ENCODE assay signal across 9 cellular contexts in genomic region chr1:15408890-15409399, GRCh38. TPM values are rescaled to one million over a fixed set of nuclear protein-coding genes. Genes with fewer than 3 reads are reported as not detected.
DNase-seq lines count a peak whose midpoint lies in the region; ATAC-seq, FAIRE-seq and TF ChIP-seq lines count a peak whose summit lies in the region.
"Had no signal": no experiment of that assay in that cellular context is flagged by ENCODE, and none has a peak within 500 bp of the region (broad histone marks: within the 10 kb centered on the region; RNA-seq: fewer than 3 reads in every experiment).

No MANE protein-coding gene starts in this region.

- H4K5ac ChIP-seq in mesendoderm (ENCODE audit: low read length): no peak overlapping the region

- H3K4me3 ChIP-seq in heart right ventricle: peak overlapping the region; percentile 70 to 94 (median 84)
- H3K4me3 ChIP-seq in K562: peak overlapping the region; percentile 87
- peak overlapping the region; percentile 19 for H3K4me3 ChIP-seq in mesendoderm (ENCODE audit: low read length)
- H3K4me3 ChIP-seq in upper lobe of right lung: peak overlapping the region; percentile 68

- peaks cover 9% of the 10 kb centered on the region for H4K20me1 ChIP-seq in K562 (replicated peaks; ENCODE audit: control insufficient read depth, insufficient read depth, low read length)

- TF ChIP-seq RAD21 in K562 (CRISPR knock-in tag; conservative IDR thresholded peaks at IDR 0.05 in 1 of 2, IDR thresholded peaks at IDR 0.05 in 1 of 2): no peak

- H3K4ac ChIP-seq in mesendoderm (ENCODE audit: low read depth, low read length): no peak overlapping the region

- POLR2A ChIA-PET in K562 (lab: Yijun Ruan, JAX): interaction anchor here (1.3 kb wide), 1 partner anchor 11 kb away, joined by 5 read pairs; no protein-coding TSS in a partner anchor

- intact Hi-C loops in heart right ventricle (cut with DNase I) (loop anchor here in 1 of 10 donors (5.0 kb wide), 1 partner anchor 67 kb away; no protein-coding TSS in a partner anchor), left ventricle myocardium superior (cut with micrococcal nuclease) (no loop called here), K562 (cut with micrococcal nuclease) (no loop called here), upper lobe of right lung (cut with DNase I) (no loop called here)

- no peak overlapping the region for H3K18ac ChIP-seq in mesendoderm (ENCODE audit: low read length)

- H2AFZ ChIP-seq in K562 (ENCODE audit: low read depth, low read length): peak overlapping the region; percentile 84

- H3K36me3 ChIP-seq in heart right ventricle (peaks cover 0 to 12% (median 0%) of the 10 kb centered on the region in 9 donors), K562 (ENCODE audit: control insufficient read depth, insufficient read depth, low read length) (peaks cover 13% of the 10 kb centered on the region; the same call in 1 of the 3 replicates), mesendoderm (ENCODE audit: control insufficient read depth, insufficient read depth, low read length) (no peaks in the 10 kb centered on the region), upper lobe of right lung (no peaks in the 10 kb centered on the region)

- H3K27ac ChIP-seq in heart right ventricle: peak overlapping the region in 6 of 10 donors; percentile 50 to 96 (median 82)
- no peak overlapping the region for H3K27ac ChIP-seq in K562 (ENCODE audit: extremely low read depth, low read depth, low read length)
- H3K27ac ChIP-seq in mesendoderm (ENCODE audit: low read depth, low read length): no peak overlapping the region
- peak overlapping the region; percentile 68 for H3K27ac ChIP-seq in upper lobe of right lung

- H2AK5ac ChIP-seq in mesendoderm (ENCODE audit: low read length): no peak overlapping the region

- H3K9me3 ChIP-seq in heart right ventricle (no peaks in the 10 kb centered on the region), K562 (replicated peaks; ENCODE audit: control insufficient read depth, insufficient read depth, low read depth, low read length) (no peaks in the 10 kb centered on the region), upper lobe of right lung (no peaks in the 10 kb centered on the region)

- CTCF ChIA-PET in K562 (lab: Yijun Ruan, JAX; ENCODE audit: low intra/inter-chr PET ratio): no interaction called here

- peak; percentile 54 for FAIRE-seq in K562 (lab: Jason Lieb, UNC)

- H2BK120ac ChIP-seq in mesendoderm (ENCODE audit: low read depth, low read length): no peak overlapping the region

- peaks cover 5% of the 10 kb centered on the region for H3K79me1 ChIP-seq in mesendoderm (ENCODE audit: low read length)

- H3K4me2 ChIP-seq in K562 (ENCODE audit: insufficient read depth, low read length) (peak overlapping the region; percentile 82), mesendoderm (ENCODE audit: low read length) (peak overlapping the region; percentile 66)

- no peak overlapping the region for H3K23ac ChIP-seq in mesendoderm (ENCODE audit: low read length)

- no peak for TF ChIP-seq POLR2A in K562 (conservative IDR thresholded peaks at IDR 0.05)

- H3K79me2 ChIP-seq in K562 (ENCODE audit: control insufficient read depth, insufficient read depth, low read length) (peaks cover 29% of the 10 kb centered on the region), mesendoderm (ENCODE audit: control insufficient read depth, insufficient read depth, low read length) (no peaks in the 10 kb centered on the region)

- peak overlapping the region; percentile 64 to 95; a peak in 3 of 4 replicates for H3K9ac ChIP-seq in K562 (ENCODE audit: insufficient read depth in 1 of 2, low read depth in 2 of 2, low read length in 2 of 2)
- peak overlapping the region; percentile 63 for H3K9ac ChIP-seq in mesendoderm (ENCODE audit: low read length)

- BruUV-seq in K562 (replicated peaks; lab: Mats Ljungman, UMichigan): no TSS peak

- in situ Hi-C loops in K562 (cut with MboI): no loop called here

- no peak for TF ChIP-seq CTCF in heart right ventricle (IDR thresholded peaks at IDR 0.05)
- TF ChIP-seq CTCF in K562 (IDR thresholded peaks at IDR 0.05 in 2 of 3, conservative IDR thresholded peaks at IDR 0.05 in 1 of 3; ENCODE audit: insufficient read depth in 2 of 3, low read depth in 1 of 3, low read length in 3 of 3): no peak
- no peak for TF ChIP-seq CTCF in upper lobe of right lung (IDR thresholded peaks at IDR 0.05)

- no peak overlapping the region for H2BK5ac ChIP-seq in mesendoderm (ENCODE audit: low read length)

- no peaks in the 10 kb centered on the region for H3K9me1 ChIP-seq in K562 (ENCODE audit: control insufficient read depth, insufficient read depth, low read length)

- ATAC-seq in heart right ventricle: no peak
- no peak for ATAC-seq in left ventricle myocardium superior
- no peak; the same call in 2 of the 3 replicates for ATAC-seq in K562
- no peak for ATAC-seq in upper lobe of right lung

- DNase-seq in heart right ventricle (no peak), left ventricle myocardium superior (no peak), K562 (ENCODE audit: extremely low read depth in 1 of 4, low spot score in 3 of 4) (no peak), mesendoderm (peak; percentile 53), upper lobe of right lung (no peak), HT-29 (ENCODE audit: low spot score) (no peak), mucosa of gallbladder (ENCODE audit: low spot score) (no peak)
- no peak for DNase-seq in activated CD4-positive, alpha-beta T cell treated with anti-CD3 and anti-CD28 coated beads for 1 hour

- TF ChIP-seq EP300 in K562 (IDR thresholded peaks at IDR 0.05; ENCODE audit: low read length): no peak

- no peak overlapping the region for H2BK15ac ChIP-seq in mesendoderm (replicated peaks; ENCODE audit: low read depth)

- peak overlapping the region; percentile 91 for H3K56ac ChIP-seq in mesendoderm (ENCODE audit: low read length)

- no peak overlapping the region for H4K8ac ChIP-seq in mesendoderm (ENCODE audit: low read depth, low read length)

- no peaks in the 10 kb centered on the region for H3K27me3 ChIP-seq in heart right ventricle
- peaks cover 3 to 14% of the 10 kb centered on the region in 2 experiments; a peak in 4 of 5 replicates for H3K27me3 ChIP-seq in K562 (ENCODE audit: control insufficient read depth in 2 of 2, insufficient read depth in 2 of 2, low read length in 2 of 2)
- peaks cover 2% of the 10 kb centered on the region for H3K27me3 ChIP-seq in mesendoderm (ENCODE audit: insufficient read depth, low read length, poor library complexity)
- H3K27me3 ChIP-seq in upper lobe of right lung: no peaks in the 10 kb centered on the region

- WGBS in heart right ventricle, 2 donors: 39 to 43% methylated on average over 14 of the region's 14 CpGs
- WGBS in K562 (ENCODE audit: insufficient coverage, low coverage, missing lambda C conversion rate): 11% methylated on average over 14 of the region's 14 CpGs
- no CpG with 5 or more reads among the region's 14 CpGs for WGBS in mesendoderm (ENCODE audit: extremely low coverage, insufficient coverage, low lambda C conversion rate)

- H3K4me1 ChIP-seq in heart right ventricle: peaks cover 7 to 52% (median 38%) of the 10 kb centered on the region in 9 donors
- H3K4me1 ChIP-seq in K562 (replicated peaks in 1 of 2; ENCODE audit: control insufficient read depth in 2 of 2, insufficient read depth in 2 of 2, low read length in 2 of 2): peaks cover 21 to 44% of the 10 kb centered on the region in 2 experiments; a peak in 4 of 5 replicates
- H3K4me1 ChIP-seq in mesendoderm (ENCODE audit: control insufficient read depth, low read depth, low read length): peaks cover 14% of the 10 kb centered on the region
- H3K4me1 ChIP-seq in upper lobe of right lung: peaks cover 11% of the 10 kb centered on the region

RNA-seq across cellular contexts. Expression of gene EFHD2, which starts 0.7 kb away (rescaled TPM):
- 10 to 100 TPM in 9 of 10 donors, 1 to 10 TPM in 1; 9.4 to 32.1 (median 13.5) TPM for total RNA-seq in heart right ventricle
- 10 to 100 TPM; 20.1 to 20.2 TPM for polyA plus RNA-seq in heart right ventricle
- 12.6 TPM for total RNA-seq in left ventricle myocardium superior
- total RNA-seq in K562 (2011; cell fraction: chromatin; rRNA removed; ENCODE audit: low replicate concordance): 5.8 and 18.8 TPM in 2 replicates
- total RNA-seq in K562 (2011; cell fraction: nucleolus; rRNA removed): 14.5 and 18.0 TPM in 2 replicates
- 10.8 and 14.2 TPM in 2 replicates for total RNA-seq in K562 (2011; cell fraction: nucleoplasm; rRNA removed)
- 53.6 and 62.9 TPM in 2 replicates for total RNA-seq in K562 (2014; rRNA removed)
- 8.6 and 8.8 TPM in 2 replicates for total RNA-seq in K562 (2014; rRNA removed; fragmentation: Illumina TruSeq; extraction: Trizol)
- 25.2 and 27.9 TPM in 2 replicates for total RNA-seq in K562 (2015; rRNA removed; fragmentation: Illumina TruSeq; extraction: Trizol)
- total RNA-seq in K562 (2021): 64.3 and 70.0 TPM in 2 replicates
- polyA plus RNA-seq in K562 (2011; rRNA removed): 19.7 and 22.8 TPM in 2 replicates
- polyA plus RNA-seq in K562 (2011; cell fraction: cytosol; rRNA removed): 25.0 and 52.4 TPM in 2 replicates
- polyA plus RNA-seq in K562 (2011; cell fraction: nucleus; rRNA removed): 15.0 and 24.5 TPM in 2 replicates
- 38.1 and 44.7 TPM in 2 replicates for polyA plus RNA-seq in K562 (2012)
- 26.1 and 40.7 TPM in 2 replicates for polyA plus RNA-seq in K562 (2014; fragmentation: Illumina TruSeq; extraction: Trizol)
- polyA plus RNA-seq in K562 (2014; fragmentation: Nextera tagmentation; extraction: Ambion mirVana): 1 to 10 TPM; 1.7 to 1.8 TPM
- 62.3 and 73.5 TPM in 2 replicates for polyA plus RNA-seq in K562 (2014; rRNA removed)
- polyA minus RNA-seq in K562 (2011; rRNA and poly(A)+ RNA removed): 5.5 and 6.9 TPM in 2 replicates
- polyA minus RNA-seq in K562 (2011; cell fraction: cytosol; rRNA and poly(A)+ RNA removed): 16.4 and 20.5 TPM in 2 replicates
- 4.4 and 5.1 TPM in 2 replicates for polyA minus RNA-seq in K562 (2011; cell fraction: nucleus; rRNA and poly(A)+ RNA removed)
- polyA plus RNA-seq in mesendoderm (2013, experiment 1 of 2): 9.0 TPM
- 9.2 TPM for polyA plus RNA-seq in mesendoderm (2013, experiment 2 of 2)
- 64.3 TPM for total RNA-seq in upper lobe of right lung
- total RNA-seq in HT-29 (2014; rRNA removed; shearing (Covaris generic)): 193 and 199 TPM in 2 replicates
- total RNA-seq in mucosa of gallbladder: 108 TPM

RNA-seq across cellular contexts. Expression of gene CTRC, which starts 29.3 kb away (rescaled TPM):
- total RNA-seq in heart right ventricle (1 to 10 TPM in 3 of 10 donors, under 1 TPM in 4, not detected in 3; 0.42 to 1.6 (median 0.93) TPM), left ventricle myocardium superior (not detected), K562 (2014; rRNA removed) (not detected in 2 replicates), K562 (2014; rRNA removed; fragmentation: Illumina TruSeq; extraction: Trizol) (not detected in 2 replicates), K562 (2015; rRNA removed; fragmentation: Illumina TruSeq; extraction: Trizol) (not detected in 2 replicates), K562 (2021) (0.84 and 1.2 TPM in 2 replicates), upper lobe of right lung (0.23 TPM), mucosa of gallbladder (5.3 TPM)
- polyA plus RNA-seq in heart right ventricle (under 1 TPM in 1 of 2 donors, not detected in 1; 0.41 TPM), K562 (2011; rRNA removed) (not detected in 2 replicates), K562 (2014; fragmentation: Illumina TruSeq; extraction: Trizol) (not detected in 2 replicates), K562 (2014; fragmentation: Nextera tagmentation; extraction: Ambion mirVana) (not detected), K562 (2014; rRNA removed) (not detected in 2 replicates)
- total RNA-seq in K562 (2011; cell fraction: chromatin; rRNA removed; ENCODE audit: low replicate concordance): not detected in 2 replicates
- total RNA-seq in K562 (2011; cell fraction: nucleolus; rRNA removed): not detected in 2 replicates
- not detected in 2 replicates for total RNA-seq in K562 (2011; cell fraction: nucleoplasm; rRNA removed)
- polyA plus RNA-seq in K562 (2011; cell fraction: cytosol; rRNA removed): not detected in 2 replicates
- not detected in 2 replicates for polyA plus RNA-seq in K562 (2011; cell fraction: nucleus; rRNA removed)
- polyA plus RNA-seq in K562 (2012): 0.03 and 0.12 TPM in 2 replicates
- not detected in 2 replicates for polyA minus RNA-seq in K562 (2011; rRNA and poly(A)+ RNA removed)
- not detected in 2 replicates for polyA minus RNA-seq in K562 (2011; cell fraction: cytosol; rRNA and poly(A)+ RNA removed)
- polyA minus RNA-seq in K562 (2011; cell fraction: nucleus; rRNA and poly(A)+ RNA removed): not detected in 2 replicates
- not detected for polyA plus RNA-seq in mesendoderm (2013, experiment 1 of 2)
- polyA plus RNA-seq in mesendoderm (2013, experiment 2 of 2): not detected
- total RNA-seq in HT-29 (2014; rRNA removed; shearing (Covaris generic)): not detected in 2 replicates

RNA-seq across cellular contexts. Expression of gene CELA2A, which starts 47.6 kb away (rescaled TPM):
- 1 to 10 TPM in 5 of 10 donors, under 1 TPM in 2, not detected in 3; 0.85 to 1.6 (median 1.2) TPM for total RNA-seq in heart right ventricle
- under 1 TPM in 1 of 2 donors, not detected in 1; 0.09 TPM for polyA plus RNA-seq in heart right ventricle
- total RNA-seq in left ventricle myocardium superior: not detected
- not detected in 2 replicates for total RNA-seq in K562 (2011; cell fraction: chromatin; rRNA removed; ENCODE audit: low replicate concordance)
- not detected in 2 replicates for total RNA-seq in K562 (2011; cell fraction: nucleolus; rRNA removed)
- not detected in 2 replicates for total RNA-seq in K562 (2011; cell fraction: nucleoplasm; rRNA removed)
- total RNA-seq in K562 (2014; rRNA removed): not detected in 2 replicates
- total RNA-seq in K562 (2014; rRNA removed; fragmentation: Illumina TruSeq; extraction: Trizol): not detected in 2 replicates
- total RNA-seq in K562 (2015; rRNA removed; fragmentation: Illumina TruSeq; extraction: Trizol): not detected in 2 replicates
- total RNA-seq in K562 (2021): 0.47 and 0.62 TPM in 2 replicates
- not detected in 2 replicates for polyA plus RNA-seq in K562 (2011; rRNA removed)
- not detected in 2 replicates for polyA plus RNA-seq in K562 (2011; cell fraction: cytosol; rRNA removed)
- 0.17 TPM in 1 of 2 replicates, not detected in the other for polyA plus RNA-seq in K562 (2011; cell fraction: nucleus; rRNA removed)
- 0.30 TPM in 1 of 2 replicates, not detected in the other for polyA plus RNA-seq in K562 (2012)
- polyA plus RNA-seq in K562 (2014; fragmentation: Illumina TruSeq; extraction: Trizol): not detected in 2 replicates
- polyA plus RNA-seq in K562 (2014; fragmentation: Nextera tagmentation; extraction: Ambion mirVana): not detected
- not detected in 2 replicates for polyA plus RNA-seq in K562 (2014; rRNA removed)
- not detected in 2 replicates for polyA minus RNA-seq in K562 (2011; rRNA and poly(A)+ RNA removed)
- not detected in 2 replicates for polyA minus RNA-seq in K562 (2011; cell fraction: cytosol; rRNA and poly(A)+ RNA removed)
- not detected in 2 replicates for polyA minus RNA-seq in K562 (2011; cell fraction: nucleus; rRNA and poly(A)+ RNA removed)
- polyA plus RNA-seq in mesendoderm (2013, experiment 1 of 2): not detected
- polyA plus RNA-seq in mesendoderm (2013, experiment 2 of 2): not detected
- total RNA-seq in upper lobe of right lung: not detected
- total RNA-seq in HT-29 (2014; rRNA removed; shearing (Covaris generic)): not detected in 2 replicates
- 1.8 TPM for total RNA-seq in mucosa of gallbladder
- total RNA-seq: RPMI7951 had no signal

Comparison
In these comparisons a context has a peak if more than half of its experiments do, and no peak if none do; other contexts are left out.
1. H3K27ac ChIP-seq: peak in heart right ventricle (6 of 10) and upper lobe of right lung (single experiment); none in K562 (single experiment) and mesendoderm (single experiment).
2. H3K4me3 ChIP-seq: peak in every context shown above with its lines; median percentile 87 in K562; 84 in heart right ventricle; 68 in upper lobe of right lung; 19 in mesendoderm.